In the genomic region with DNA sequence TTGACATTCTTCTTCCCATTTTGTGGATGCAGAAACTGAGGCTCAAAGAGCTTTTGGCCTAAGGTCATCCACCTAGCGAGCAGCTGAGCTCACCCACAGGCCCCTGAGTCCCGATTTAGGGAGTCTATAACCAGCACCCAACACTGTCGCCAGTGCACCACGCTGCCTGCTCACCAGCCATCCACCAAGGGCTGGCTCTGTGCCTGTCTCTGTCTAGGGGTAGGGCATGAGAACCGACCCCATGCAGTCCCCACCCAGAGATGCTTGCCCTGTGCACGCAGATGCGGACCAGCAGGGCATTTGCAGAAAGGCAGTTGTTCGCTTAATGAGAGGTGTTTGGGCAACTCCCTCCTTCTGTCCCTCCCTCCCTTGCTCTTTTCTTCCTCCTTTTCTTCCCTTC, we compare ENCODE assay signal across 13 cellular contexts.
DNase-seq lines count a peak whose midpoint lies in the region; ATAC-seq, FAIRE-seq and TF ChIP-seq lines count a peak whose summit lies in the region.
"Had no signal": no experiment of that assay in that cellular context is flagged by ENCODE, and none has a peak within 500 bp of the region (broad histone marks: within the 10 kb centered on the region; RNA-seq: fewer than 3 reads in every experiment).

No MANE protein-coding gene starts in this region.

- CTCF ChIA-PET in activated CD8-positive, alpha-beta T cell treated with anti-CD3 and anti-CD28 coated beads, Interleukin-2, amount 10 ng/mL, durations not matched to agents 7 days and 5 days (lab: Charles Lee), result interaction anchor here (1.0 to 4.5 kb wide), 4 partner anchors 15 to 141 kb away, joined by 3 to 74 read pairs (median 4); a partner anchor contains a TSS

- POLR2A ChIA-PET in activated CD8-positive, alpha-beta T cell treated with anti-CD3 and anti-CD28 coated beads, Interleukin-2, amount 10 ng/mL, durations not matched to agents 7 days and 5 days (lab: Charles Lee), result interaction anchor here (1.5 to 5.8 kb wide), 2 partner anchors 36 to 97 kb away, joined by 3 to 35 read pairs; a partner anchor contains a TSS

- no peak overlapping the region for H3K4me3 Mint-ChIP-seq in CD14-positive monocyte
- no peak overlapping the region for H3K4me3 Mint-ChIP-seq in activated CD8-positive, alpha-beta T cell treated with anti-CD3 and anti-CD28 coated beads, Interleukin-2, amount 10 ng/mL, durations not matched to agents 7 days and 5 days
- H3K4me3 Mint-ChIP-seq in natural killer cell, result peak overlapping the region; percentile 60

- H3K27ac Mint-ChIP-seq in CD14-positive monocyte (peak overlapping the region in 3 of 7 donors; percentile 64 to 94 (median 69)), natural killer cell (peak overlapping the region; percentile 92)
- H3K27ac Mint-ChIP-seq in activated CD8-positive, alpha-beta T cell treated with anti-CD3 and anti-CD28 coated beads, Interleukin-2, amount 10 ng/mL, durations not matched to agents 7 days and 5 days, result peak overlapping the region; percentile 100

- H3K36me3 Mint-ChIP-seq in CD14-positive monocyte (peaks cover 0 to 8% of the 10 kb centered on the region in 2 donors), natural killer cell (no peaks in the 10 kb centered on the region)
- H3K36me3 Mint-ChIP-seq in activated CD8-positive, alpha-beta T cell treated with anti-CD3 and anti-CD28 coated beads, Interleukin-2, amount 10 ng/mL, durations not matched to agents 7 days and 5 days (ENCODE audit: low read depth), result peaks cover 2% of the 10 kb centered on the region

- no peak for ATAC-seq in activated CD8-positive, alpha-beta T cell treated with anti-CD3 and anti-CD28 coated beads, Interleukin-2, amount 10 ng/mL, durations not matched to agents 7 days and 5 days
- ATAC-seq in natural killer cell (no peak), HG03460 (IDR thresholded peaks at IDR 0.05; ENCODE audit: unreplicated experiment) (no peak), HG03196 (IDR thresholded peaks at IDR 0.05; ENCODE audit: unreplicated experiment) (no peak), HG03565 (IDR thresholded peaks at IDR 0.05; ENCODE audit: unreplicated experiment) (no peak)
- ATAC-seq: right lobe of liver had no signal

- peak; percentile 17 for DNase-seq in CD14-positive monocyte (ENCODE audit: low spot score)
- DNase-seq in GM12892 (ENCODE audit: insufficient read length), result no peak
- no peak for DNase-seq in activated CD8-positive, alpha-beta T cell treated with anti-CD3 and anti-CD28 coated beads, Interleukin-2, amount 10 ng/mL, durations not matched to agents 7 days and 5 days
- DNase-seq in natural killer cell, result no peak
- no peak for DNase-seq in DMS79 treated with DMSO at 0.1 percent for 48 hours (lab: John Stamatoyannopoulos, UW)
- DNase-seq: COR-L47; NCI-H2107; stimulated activated CD4-positive, alpha-beta T cell treated with anti-CD3 and anti-CD28 coated beads, Interleukin-4, amount 100 ng/mL, for 24 hours; stimulated activated naive CD4-positive, alpha-beta T cell treated with Interleukin-2 at 50 U/mL for 16 hours had no signal

- H3K9me3 Mint-ChIP-seq in CD14-positive monocyte (peaks cover 0 to 2% (median 0%) of the 10 kb centered on the region in 7 donors), natural killer cell (no peaks in the 10 kb centered on the region)
- no peaks in the 10 kb centered on the region for H3K9me3 Mint-ChIP-seq in activated CD8-positive, alpha-beta T cell treated with anti-CD3 and anti-CD28 coated beads, Interleukin-2, amount 10 ng/mL, durations not matched to agents 7 days and 5 days (ENCODE audit: insufficient read depth)

- intact Hi-C loops in CD14-positive monocyte (cut with micrococcal nuclease) (loop anchor here (10.0 kb wide), 2 partner anchors 90 to 100 kb away; a partner anchor contains a TSS), natural killer cell (cut with micrococcal nuclease) (no loop called here)

- peak; percentile 67 for FAIRE-seq in GM12892 (lab: Jason Lieb, UNC)

- peaks cover 14 to 27% (median 23%) of the 10 kb centered on the region in 3 donors for H3K27me3 Mint-ChIP-seq in CD14-positive monocyte (ENCODE audit: low read depth in 3 of 3)
- H3K27me3 Mint-ChIP-seq in activated CD8-positive, alpha-beta T cell treated with anti-CD3 and anti-CD28 coated beads, Interleukin-2, amount 10 ng/mL, durations not matched to agents 7 days and 5 days (ENCODE audit: low read depth), result peaks cover 4% of the 10 kb centered on the region
- H3K27me3 Mint-ChIP-seq in natural killer cell (ENCODE audit: low read depth in 2 of 2), result no peaks in the 10 kb centered on the region

- H3K4me1 Mint-ChIP-seq in CD14-positive monocyte (peaks cover 38% of the 10 kb centered on the region), natural killer cell (peaks cover 84 to 95% of the 10 kb centered on the region in 2 donors)
- H3K4me1 Mint-ChIP-seq in activated CD8-positive, alpha-beta T cell treated with anti-CD3 and anti-CD28 coated beads, Interleukin-2, amount 10 ng/mL, durations not matched to agents 7 days and 5 days (ENCODE audit: low read depth), result peaks cover 82% of the 10 kb centered on the region

- no peak for TF ChIP-seq POLR2A in GM12892 (IDR thresholded peaks at IDR 0.05; ENCODE audit: low read depth, low read length)

- TF ChIP-seq CTCF in CD14-positive monocyte (IDR thresholded peaks at IDR 0.05) (no peak), natural killer cell (IDR thresholded peaks at IDR 0.05) (no peak)
